ENCODE assay signal across 22 cellular contexts in genomic region chr3:26089249-26089648, GRCh38.
"Had no signal": no experiment of that assay in that cellular context is flagged by ENCODE, and none has a peak within 500 bp of the region (broad histone marks: within the 10 kb centered on the region; RNA-seq: fewer than 3 reads in every experiment).

No MANE protein-coding gene starts in this region.

- DNase-seq: colonic mucosa; cortex of kidney; dermis blood vessel endothelial cell; dorsolateral prefrontal cortex; effector CD4-positive, alpha-beta T cell; effector CD8-positive, alpha-beta T cell; effector memory CD4-positive, alpha-beta T cell; effector memory CD8-positive, alpha-beta T cell; endodermal cell; erythroblast; esophagus squamous epithelium; foreskin fibroblast; foreskin keratinocyte; foreskin melanocyte; gastrocnemius medialis; glutamatergic neuron; head of caudate nucleus; heart left ventricle; heart right ventricle had no signal

- H3K4me1 Mint-ChIP-seq: endodermal cell had no signal

- H3K27me3 Mint-ChIP-seq: dendritic cell treated with granulocyte-macrophage colony-stimulating factor and Interleukin-4, amounts not matched to agents 40 ng/mL and 50 ng/mL, for 4 days; effector memory CD8-positive, alpha-beta T cell had no signal

- ATAC-seq: effector memory CD8-positive, alpha-beta T cell; esophagus mucosa; foreskin keratinocyte; gastrocnemius medialis; gastroesophageal sphincter; heart left ventricle; heart right ventricle had no signal

- H3K27ac Mint-ChIP-seq: dendritic cell treated with granulocyte-macrophage colony-stimulating factor and Interleukin-4, amounts not matched to agents 40 ng/mL and 50 ng/mL, for 4 days; effector memory CD8-positive, alpha-beta T cell; endodermal cell had no signal

- H3K4me3 Mint-ChIP-seq: dendritic cell treated with granulocyte-macrophage colony-stimulating factor and Interleukin-4, amounts not matched to agents 40 ng/mL and 50 ng/mL, for 4 days; effector memory CD8-positive, alpha-beta T cell; endodermal cell had no signal
